In the genomic region with DNA sequence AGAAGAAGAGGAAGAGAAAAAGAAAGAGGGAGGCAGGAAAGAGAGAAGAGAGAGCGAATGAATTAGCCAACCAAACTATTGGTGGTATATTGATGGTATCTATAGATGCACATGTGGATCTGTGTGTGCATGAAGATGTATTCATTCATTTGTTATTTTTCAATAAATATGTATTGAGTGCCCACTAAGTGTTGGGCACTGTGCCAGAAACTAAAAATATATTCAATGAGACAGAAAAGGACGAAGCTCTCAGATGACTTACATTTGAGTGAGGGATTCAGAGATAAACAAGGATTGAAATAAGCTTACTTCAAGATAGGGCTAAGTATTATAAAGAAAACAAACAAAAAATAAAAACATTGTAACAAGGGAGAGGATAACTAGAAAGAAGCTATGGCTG, we compare ENCODE assay signal across 23 cellular contexts.
"Had no signal": no experiment of that assay in that cellular context is flagged by ENCODE, and none has a peak within 500 bp of the region (broad histone marks: within the 10 kb centered on the region; RNA-seq: fewer than 3 reads in every experiment).

No MANE protein-coding gene starts in this region.

- H3K4me1 ChIP-seq: foreskin keratinocyte, sigmoid colon, testis, upper lobe of right lung had no signal

- H3K27me3 ChIP-seq: foreskin keratinocyte, heart right ventricle, sigmoid colon, testis, tibial nerve, upper lobe of right lung had no signal

- H3K36me3 Mint-ChIP-seq: stimulated activated naive B cell treated with anti-CD40 and anti-IgM and Interleukin-4, amounts not matched to agents 10 μg/mL and 1 μg/mL and 100 μg/mL, for 72 hours had no signal

- H3K9me3 ChIP-seq: heart right ventricle, sigmoid colon, testis, tibial nerve, upper lobe of right lung had no signal

- ATAC-seq: foreskin keratinocyte; heart right ventricle; naive thymus-derived CD4-positive, alpha-beta T cell; stimulated activated naive B cell treated with anti-CD40 and anti-IgM and Interleukin-4, amounts not matched to agents 10 μg/mL and 1 μg/mL and 100 μg/mL, for 72 hours; stimulated activated naive CD8-positive, alpha-beta T cell treated with anti-CD3 and anti-CD28 coated beads, Interleukin-15, amount 100 ng/mL, for 72 hours; upper lobe of right lung had no signal

- DNase-seq: effector CD4-positive, alpha-beta T cell; endodermal cell; erythroblast; foreskin keratinocyte; heart right ventricle; hypothalamus; kidney glomerular epithelial cell; mesendoderm; naive thymus-derived CD4-positive, alpha-beta T cell; posterior cingulate gyrus; sigmoid colon; stimulated activated CD4-positive, alpha-beta T cell treated with anti-CD3 and anti-CD28 coated beads, Interleukin-2, amount 100 ng/mL, for 24 hours; stimulated activated CD4-positive, alpha-beta T cell treated with anti-CD3 and anti-CD28 coated beads, Interleukin-4, amount 100 ng/mL, for 4 hours; stimulated activated naive B cell treated with anti-CD40 and anti-IgM and Interleukin-4, amounts not matched to agents 10 μg/mL and 1 μg/mL and 100 μg/mL, for 72 hours; stimulated activated naive CD8-positive, alpha-beta T cell treated with anti-CD3 and anti-CD28 coated beads, Interleukin-15, amount 100 ng/mL, for 72 hours; testis; upper lobe of right lung had no signal

- H3K27ac ChIP-seq: coronary artery, foreskin keratinocyte, heart right ventricle, sigmoid colon, skin epidermis, testis, tibial nerve, upper lobe of right lung had no signal

- FAIRE-seq: endothelial cell of umbilical vein, islet of Langerhans had no signal

- H3K36me3 ChIP-seq: heart right ventricle, sigmoid colon, tibial nerve, upper lobe of right lung had no signal

- H3K4me3 ChIP-seq: coronary artery, heart right ventricle, sigmoid colon, skin epidermis, testis, tibial nerve, upper lobe of right lung had no signal

- H3K9me3 Mint-ChIP-seq: endodermal cell; neural crest cell; stimulated activated naive CD8-positive, alpha-beta T cell treated with anti-CD3 and anti-CD28 coated beads, Interleukin-15, amount 100 ng/mL, for 72 hours had no signal

- H3K27ac Mint-ChIP-seq: endodermal cell; stimulated activated naive B cell treated with anti-CD40 and anti-IgM and Interleukin-4, amounts not matched to agents 10 μg/mL and 1 μg/mL and 100 μg/mL, for 72 hours had no signal
